Comparison of ENCODE assay signal across 9 cellular contexts in the genomic region with DNA sequence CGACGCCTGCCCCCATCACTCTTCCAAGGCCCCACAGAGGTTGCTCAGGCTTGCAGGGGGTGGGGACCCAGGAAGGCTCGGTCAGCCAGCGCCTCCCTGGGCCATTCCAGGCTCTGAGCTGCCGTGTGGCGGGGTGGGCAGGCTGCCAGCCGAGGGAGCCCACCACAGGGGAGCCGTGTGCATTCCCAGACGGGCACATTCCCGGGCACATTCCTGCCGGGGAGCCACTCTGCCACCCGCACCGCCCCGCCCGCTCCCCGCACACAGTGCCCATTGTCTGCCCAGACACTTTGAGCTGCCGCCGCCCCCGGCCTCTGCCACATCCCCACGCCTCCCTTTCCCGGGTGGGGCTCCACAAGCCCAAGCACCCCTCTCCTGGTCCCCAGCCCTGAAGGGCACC. TPM values are rescaled to one million over a fixed set of nuclear protein-coding genes. Genes with fewer than 3 reads are reported as not detected.
DNase-seq lines count a peak whose midpoint lies in the region; ATAC-seq and TF ChIP-seq lines count a peak whose summit lies in the region.
"Had no signal": no experiment of that assay in that cellular context is flagged by ENCODE, and none has a peak within 500 bp of the region (broad histone marks: within the 10 kb centered on the region; RNA-seq: fewer than 3 reads in every experiment).

No MANE protein-coding gene starts in this region.

- peak overlapping the region; percentile 33; the same call in 1 of the 2 replicates for H3K4me2 ChIP-seq in PC-3 (ENCODE audit: low read length)

- H3K9ac ChIP-seq in PC-3 (ENCODE audit: low read length) = 0 out of 2 replicates have a peak overlapping the region, but pooled peaks have one; percentile 39

- peaks cover 5% of the 10 kb centered on the region for H3K9me3 Mint-ChIP-seq in type B pancreatic cell
- no peaks in the 10 kb centered on the region for H3K9me3 Mint-ChIP-seq in activated T-helper 17 cell treated with anti-CD3 and anti-CD28 coated beads, Interleukin-2, amount 50 U/mL, for 72 hours

- H3K27ac ChIP-seq in PC-3 (ENCODE audit: low read length) (peak overlapping the region; percentile 81), esophagus (ENCODE audit: low read depth in 2 of 2, low read length in 1 of 2) (peak overlapping the region; percentile 83 to 84)

- DNase-seq in PC-3 (peak; percentile 39), myocyte (ENCODE audit: low read depth) (peak; percentile 76), type B pancreatic cell (ENCODE audit: extremely low spot score, unreplicated experiment) (no peak), NCI-H774 (lab: John Stamatoyannopoulos, UW) (no peak), GM19240 (ENCODE audit: insufficient read length, low spot score) (no peak)
- DNase-seq: NCI-H748 treated with DMSO at 0.1 percent for 48 hours had no signal

- H3K27me3 ChIP-seq in PC-3 (ENCODE audit: low read length) (no peaks in the 10 kb centered on the region), esophagus (ENCODE audit: control insufficient read depth in 1 of 2, insufficient read depth in 2 of 2, low read length in 2 of 2) (no peaks in the 10 kb centered on the region)

- no TSS peak for BruUV-seq in PC-3 (replicated peaks; lab: Mats Ljungman, UMichigan)

- H3K36me3 ChIP-seq in PC-3 (ENCODE audit: low read depth, low read length) = no peaks in the 10 kb centered on the region
- no peaks in the 10 kb centered on the region for H3K36me3 ChIP-seq in esophagus (ENCODE audit: control insufficient read depth in 2 of 2, insufficient read depth in 2 of 2, low read length in 1 of 2)

- no peaks in the 10 kb centered on the region for H3K9me2 ChIP-seq in PC-3 (replicated peaks; ENCODE audit: low read length)

- H3K27ac Mint-ChIP-seq in type B pancreatic cell = peak overlapping the region; percentile 82
- H3K27ac Mint-ChIP-seq in activated T-helper 17 cell treated with anti-CD3 and anti-CD28 coated beads, Interleukin-2, amount 50 U/mL, for 72 hours = no peak overlapping the region

- intact Hi-C loops in PC-3 (cut with micrococcal nuclease) = loop anchor here (5.0 kb wide), 1 partner anchor 40 kb away; no protein-coding TSS in a partner anchor

- POLR2A ChIA-PET in PC-3 (lab: Charles Lee; ENCODE audit: unreplicated experiment) = no interaction called here

- H2AFZ ChIP-seq in PC-3 (ENCODE audit: low read length) = peak overlapping the region; percentile 43; the same call in 1 of the 2 replicates

- H3K4me1 ChIP-seq in PC-3 (ENCODE audit: insufficient read depth, low read length) = peaks cover 45% of the 10 kb centered on the region
- H3K4me1 ChIP-seq in esophagus (ENCODE audit: control insufficient read depth in 2 of 2, insufficient read depth in 2 of 2, low read length in 1 of 2) = peaks cover 6 to 22% of the 10 kb centered on the region in 2 donors

- H3K27me3 Mint-ChIP-seq in type B pancreatic cell = no peaks in the 10 kb centered on the region
- peaks cover 9% of the 10 kb centered on the region for H3K27me3 Mint-ChIP-seq in activated T-helper 17 cell treated with anti-CD3 and anti-CD28 coated beads, Interleukin-2, amount 50 U/mL, for 72 hours

- no peak for TF ChIP-seq CTCF in PC-3 (conservative IDR thresholded peaks at IDR 0.05; ENCODE audit: low read depth, low read length)
- TF ChIP-seq CTCF in type B pancreatic cell (conservative IDR thresholded peaks at IDR 0.05) = no peak

- ATAC-seq in PC-3 (peak; percentile 7), HG03442 (IDR thresholded peaks at IDR 0.05; ENCODE audit: unreplicated experiment) (no peak)
- no peak for ATAC-seq in activated T-helper 17 cell treated with anti-CD3 and anti-CD28 coated beads, Interleukin-2, amount 50 U/mL, for 72 hours (replicated peaks)

- no peak overlapping the region for H3K4me3 ChIP-seq in PC-3 (ENCODE audit: low read length)
- no peak overlapping the region for H3K4me3 ChIP-seq in esophagus (ENCODE audit: low read depth in 1 of 2, low read length in 2 of 2)

- H3K4me1 Mint-ChIP-seq in type B pancreatic cell (ENCODE audit: unreplicated experiment) = peaks cover 42% of the 10 kb centered on the region
- no peaks in the 10 kb centered on the region for H3K4me1 Mint-ChIP-seq in activated T-helper 17 cell treated with anti-CD3 and anti-CD28 coated beads, Interleukin-2, amount 50 U/mL, for 72 hours

- no peaks in the 10 kb centered on the region for H3K36me3 Mint-ChIP-seq in type B pancreatic cell
- H3K36me3 Mint-ChIP-seq in activated T-helper 17 cell treated with anti-CD3 and anti-CD28 coated beads, Interleukin-2, amount 50 U/mL, for 72 hours (ENCODE audit: low read depth) = no peaks in the 10 kb centered on the region

- H3K4me3 Mint-ChIP-seq in type B pancreatic cell = no peak overlapping the region
- no peak overlapping the region for H3K4me3 Mint-ChIP-seq in activated T-helper 17 cell treated with anti-CD3 and anti-CD28 coated beads, Interleukin-2, amount 50 U/mL, for 72 hours

- CTCF ChIA-PET in PC-3 (lab: Charles Lee) = no interaction called here

- WGBS in esophagus, 2 donors = 53 to 60% methylated on average over 20 to 21 of the region's 21 CpGs

- H4K20me1 ChIP-seq in PC-3 (ENCODE audit: low read length) = no peaks in the 10 kb centered on the region

- no peaks in the 10 kb centered on the region for H3K79me2 ChIP-seq in PC-3 (ENCODE audit: low read length)

- H3K9me3 ChIP-seq in PC-3 (ENCODE audit: low read length) = no peaks in the 10 kb centered on the region
- no peaks in the 10 kb centered on the region for H3K9me3 ChIP-seq in esophagus (ENCODE audit: control insufficient read depth in 2 of 2, insufficient read depth in 1 of 2, low read depth in 1 of 2, low read length in 1 of 2)

- H3F3A ChIP-seq in PC-3 (ENCODE audit: low read length, unreplicated experiment) = no peaks in the 10 kb centered on the region

RNA-seq across cellular contexts. Expression of gene RPL3, which starts 27.4 kb away (rescaled TPM):
- total RNA-seq in PC-3 (2014; rRNA removed) (1,363 and 1,371 TPM in 2 replicates), myocyte (1,239 and 1,524 TPM in 2 replicates), type B pancreatic cell (ENCODE audit: low replicate concordance) (2,337 and 2,431 TPM in 2 replicates)
- 1,000 to 10,000 TPM; 1,521 to 2,885 TPM for polyA plus RNA-seq in esophagus
- polyA plus RNA-seq in myocyte (2012) = 2,014 TPM
- 1,000 to 10,000 TPM; 2,256 to 2,974 TPM for total RNA-seq in activated T-helper 17 cell treated with anti-CD3 and anti-CD28 coated beads, Interleukin-2, amount 50 U/mL, for 72 hours

RNA-seq across cellular contexts. Expression of gene PDGFB, which starts 47.2 kb away (rescaled TPM):
- total RNA-seq in PC-3 (2014; rRNA removed) (29.7 and 33.1 TPM in 2 replicates), myocyte (6.7 and 10.2 TPM in 2 replicates), type B pancreatic cell (ENCODE audit: low replicate concordance) (2.9 and 5.1 TPM in 2 replicates)
- polyA plus RNA-seq in esophagus = 1 to 10 TPM; 1.2 to 1.8 TPM
- 19.4 TPM for polyA plus RNA-seq in myocyte (2012)
- total RNA-seq in activated T-helper 17 cell treated with anti-CD3 and anti-CD28 coated beads, Interleukin-2, amount 50 U/mL, for 72 hours = 10 to 100 TPM in 1 of 2 donors, 1 to 10 TPM in 1; 5.2 to 11.3 TPM

RNA-seq across cellular contexts. Expression of gene SYNGR1, which starts 57.8 kb away (rescaled TPM):
- total RNA-seq in PC-3 (2014; rRNA removed) (7.8 and 9.0 TPM in 2 replicates), myocyte (0.29 and 4.9 TPM in 2 replicates), type B pancreatic cell (ENCODE audit: low replicate concordance) (41.4 and 47.9 TPM in 2 replicates)
- 10 to 100 TPM; 32.5 to 39.8 TPM for polyA plus RNA-seq in esophagus
- 10.7 TPM for polyA plus RNA-seq in myocyte (2012)
- total RNA-seq in activated T-helper 17 cell treated with anti-CD3 and anti-CD28 coated beads, Interleukin-2, amount 50 U/mL, for 72 hours = not detected

Comparison
In these comparisons a context has a peak if more than half of its experiments do, and no peak if none do; other contexts are left out.
1. DNase-seq: peak in PC-3 (single experiment) and myocyte (single experiment); none in type B pancreatic cell (single experiment), NCI-H774 (single experiment) and GM19240 (single experiment).